Comparison of ENCODE assay signal across 8 cellular contexts in the genomic region with DNA sequence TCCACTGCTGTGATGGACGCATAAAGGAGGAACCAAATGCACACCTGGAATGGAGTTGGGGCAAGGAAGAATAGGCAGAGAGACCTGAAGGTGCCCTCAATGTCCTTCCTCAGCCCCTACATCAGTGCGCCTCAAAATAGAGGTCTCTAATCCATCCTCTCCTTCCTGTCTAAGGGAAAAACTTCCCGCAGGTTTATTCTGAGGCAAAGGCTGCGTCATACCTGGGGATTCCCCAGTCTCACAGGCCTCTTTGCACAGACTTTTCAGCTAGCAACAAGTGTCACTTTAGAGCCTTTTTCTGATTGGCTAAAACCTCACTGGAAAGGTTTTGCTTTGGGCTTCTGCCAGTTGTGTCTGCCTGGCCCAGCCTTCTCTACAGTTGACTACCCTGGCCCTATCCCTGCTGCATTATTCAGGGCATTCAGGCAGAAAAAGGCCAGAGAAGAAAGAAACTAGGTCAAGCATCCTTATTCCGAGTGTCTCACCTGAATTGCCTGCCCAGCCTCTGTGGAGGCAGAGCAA. TPM values are rescaled to one million over a fixed set of nuclear protein-coding genes. Genes with fewer than 3 reads are reported as not detected.
DNase-seq lines count a peak whose midpoint lies in the region; ATAC-seq and TF ChIP-seq lines count a peak whose summit lies in the region.

No MANE protein-coding gene starts in this region.

- H3K4me3 Mint-ChIP-seq in T-helper 17 cell (no peak overlapping the region), osteocyte (ENCODE audit: unreplicated experiment) (no peak overlapping the region)

- H3K36me3 Mint-ChIP-seq in T-helper 17 cell (ENCODE audit: low read depth) (no peaks in the 10 kb centered on the region), osteocyte (ENCODE audit: unreplicated experiment) (no peaks in the 10 kb centered on the region)

- H3K27ac ChIP-seq in left ventricle myocardium inferior (replicated peaks) (no peak overlapping the region), prostate gland (no peak overlapping the region)

- H3K27me3 ChIP-seq in left ventricle myocardium inferior (ENCODE audit: low read depth) (no peaks in the 10 kb centered on the region), prostate gland (replicated peaks; ENCODE audit: insufficient read depth) (no peaks in the 10 kb centered on the region)

- H3K27me3 Mint-ChIP-seq in T-helper 17 cell (peaks cover 8% of the 10 kb centered on the region), osteocyte (ENCODE audit: unreplicated experiment) (peaks cover 38% of the 10 kb centered on the region)

- H3K27ac Mint-ChIP-seq in T-helper 17 cell (no peak overlapping the region), osteocyte (ENCODE audit: unreplicated experiment) (no peak overlapping the region)

- no peak for TF ChIP-seq POLR2A in prostate gland (IDR thresholded peaks at IDR 0.05)

- H3K4me3 ChIP-seq in left ventricle myocardium inferior (no peak overlapping the region), prostate gland (no peak overlapping the region)

- DNase-seq in Right ventricle myocardium superior = no peak
- no peak for DNase-seq in left ventricle myocardium inferior
- DNase-seq in T-helper 17 cell = peak in 1 of 3 donors; percentile 17
- peak; percentile 21 for DNase-seq in effector CD8-positive, alpha-beta T cell (lab: John Stamatoyannopoulos, UW)
- DNase-seq in prostate gland (ENCODE audit: low spot score) = peak; percentile 23
- DNase-seq in COR-L47 (lab: John Stamatoyannopoulos, UW) = no peak
- no peak for DNase-seq in osteocyte (ENCODE audit: extremely low spot score, unreplicated experiment)

- no peaks in the 10 kb centered on the region for H3K9me3 ChIP-seq in left ventricle myocardium inferior (replicated peaks)
- H3K9me3 ChIP-seq in T-helper 17 cell (ENCODE audit: control insufficient read depth, low read length, poor library complexity, severe bottlenecking) = no peaks in the 10 kb centered on the region
- H3K9me3 ChIP-seq in prostate gland = no peaks in the 10 kb centered on the region

- H3K9me3 Mint-ChIP-seq in osteocyte (ENCODE audit: unreplicated experiment) = peaks cover 6% of the 10 kb centered on the region

- no peaks in the 10 kb centered on the region for H3K36me3 ChIP-seq in left ventricle myocardium inferior
- H3K36me3 ChIP-seq in prostate gland = no peaks in the 10 kb centered on the region

- WGBS in prostate gland = 34% methylated on average over 5 of the region's 5 CpGs

- no peak for TF ChIP-seq CTCF in left ventricle myocardium inferior (IDR thresholded peaks at IDR 0.05; ENCODE audit: borderline replicate concordance)
- TF ChIP-seq CTCF in prostate gland (IDR thresholded peaks at IDR 0.05) = no peak
- no peak for TF ChIP-seq CTCF in osteocyte (IDR thresholded peaks at IDR 0.05)

- H3K4me1 ChIP-seq in left ventricle myocardium inferior (no peaks in the 10 kb centered on the region), prostate gland (replicated peaks) (no peaks in the 10 kb centered on the region)

- intact Hi-C loops in Right ventricle myocardium superior (cut with DNase I) = no loop called here
- intact Hi-C loops in left ventricle myocardium inferior (cut with micrococcal nuclease) = no loop called here
- intact Hi-C loops in prostate gland (cut with DNase I) = no loop called here

- peak; percentile 59 for ATAC-seq in Right ventricle myocardium superior (ENCODE audit: poor library complexity)
- ATAC-seq in HG03025 (IDR thresholded peaks at IDR 0.05; ENCODE audit: low FRiP score, unreplicated experiment) = peak; percentile 73
- peak; percentile 65 for ATAC-seq in T-helper 17 cell

- peaks cover 16% of the 10 kb centered on the region for H3K4me1 Mint-ChIP-seq in T-helper 17 cell
- no peaks in the 10 kb centered on the region for H3K4me1 Mint-ChIP-seq in osteocyte (ENCODE audit: unreplicated experiment)

RNA-seq across cellular contexts. Expression of gene HLA-DQB1, which starts 1.8 kb away (rescaled TPM):
- 2.9 TPM for total RNA-seq in Right ventricle myocardium superior
- total RNA-seq in left ventricle myocardium inferior = 2.0 TPM
- 10 to 100 TPM; 15.7 to 16.2 TPM for total RNA-seq in T-helper 17 cell
- total RNA-seq in prostate gland = 1 to 10 TPM; 1.0 to 3.0 TPM
- not detected in 2 replicates for total RNA-seq in osteocyte

RNA-seq across cellular contexts. Expression of gene HLA-DQA1, which starts 31.1 kb away (rescaled TPM):
- total RNA-seq in Right ventricle myocardium superior (5.5 TPM), left ventricle myocardium inferior (5.4 TPM), T-helper 17 cell (10 to 100 TPM; 18.2 to 21.5 TPM), prostate gland (1 to 10 TPM; 2.4 to 3.7 TPM), osteocyte (not detected in 2 replicates)

Comparison
In these comparisons a context has a peak if more than half of its experiments do, and no peak if none do; other contexts are left out.
1. DNase-seq: peak in effector CD8-positive, alpha-beta T cell (single experiment) and prostate gland (single experiment); none in Right ventricle myocardium superior (single experiment), left ventricle myocardium inferior (single experiment), COR-L47 (single experiment) and osteocyte (single experiment).
2. Peak in every context shown above with its lines, with median percentiles within 50 percentile points of each other: ATAC-seq.